In genomic region chr18:55328301-55328700, GRCh38 we compare ENCODE assay signal across 11 cellular contexts.
DNase-seq lines count a peak whose midpoint lies in the region; ATAC-seq and TF ChIP-seq lines count a peak whose summit lies in the region.
"Had no signal": no experiment of that assay in that cellular context is flagged by ENCODE, and none has a peak within 500 bp of the region (broad histone marks: within the 10 kb centered on the region; RNA-seq: fewer than 3 reads in every experiment).

No MANE protein-coding gene starts in this region.

- peaks cover 12 to 15% of the 10 kb centered on the region in 2 experiments for H3K4me1 Mint-ChIP-seq in H9

- no peaks in the 10 kb centered on the region; a peak in 1 of 7 replicates for H3K36me3 Mint-ChIP-seq in H9 (ENCODE audit: insufficient read depth in 1 of 3, low read depth in 3 of 3)

- H3K36me3 ChIP-seq in adipocyte (ENCODE audit: control insufficient read depth, insufficient read depth, low read length, severe bottlenecking) (no peaks in the 10 kb centered on the region), right atrium auricular region (no peaks in the 10 kb centered on the region), thoracic aorta (no peaks in the 10 kb centered on the region)

- H2BK15ac ChIP-seq in H9 (ENCODE audit: low read depth, low read length) = no peak overlapping the region

- no peak overlapping the region for H3K4ac ChIP-seq in H9 (ENCODE audit: low read depth, low read length)

- H3K9ac ChIP-seq in adipocyte (ENCODE audit: low read length) (no peak overlapping the region), H9 (ENCODE audit: extremely low read depth, insufficient read length, low read length) (no peak overlapping the region)

- H3K79me1 ChIP-seq in H9 (ENCODE audit: insufficient read depth, low read depth, low read length, poor library complexity, severe bottlenecking) = no peaks in the 10 kb centered on the region

- H3K23me2 ChIP-seq in H9 (ENCODE audit: insufficient read length, low read depth, low read length, poor library complexity, severe bottlenecking) = no peaks in the 10 kb centered on the region

- no peak overlapping the region for H2AK5ac ChIP-seq in H9 (ENCODE audit: insufficient read length, low read length)

- H3K4me3 Mint-ChIP-seq in H9 = no peak overlapping the region
- H3K4me3 Mint-ChIP-seq: neural crest cell had no signal

- H2BK5ac ChIP-seq in H9 (ENCODE audit: insufficient read length, low read length) = no peak overlapping the region

- peaks cover 15% of the 10 kb centered on the region for H3K4me1 ChIP-seq in adipocyte (ENCODE audit: control insufficient read depth, insufficient read depth, low read length)
- peaks cover 0 to 41% of the 10 kb centered on the region in 2 donors for H3K4me1 ChIP-seq in right atrium auricular region
- H3K4me1 ChIP-seq in thoracic aorta (ENCODE audit: control insufficient read depth in 1 of 2, low read depth in 2 of 2) = peaks cover 1 to 48% of the 10 kb centered on the region in 2 donors
- H3K4me1 ChIP-seq in H9 (ENCODE audit: insufficient read depth, low read length) = no peaks in the 10 kb centered on the region

- no peak overlapping the region for H3K18ac ChIP-seq in H9 (ENCODE audit: insufficient read length, low read depth, low read length)

- no peak overlapping the region for H2BK20ac ChIP-seq in H9 (ENCODE audit: low read depth, low read length, poor library complexity, severe bottlenecking)

- H3T11ph ChIP-seq in H9 (ENCODE audit: low read length) = no peak overlapping the region

- H3K27ac Mint-ChIP-seq in H9 = no peak overlapping the region

- H3K9me3 Mint-ChIP-seq in H9 = no peaks in the 10 kb centered on the region
- H3K9me3 Mint-ChIP-seq: neural crest cell had no signal

- no peak overlapping the region for H2BK12ac ChIP-seq in H9 (ENCODE audit: insufficient read length, low read depth, low read length)

- ATAC-seq in GM21619 (IDR thresholded peaks at IDR 0.05; ENCODE audit: unreplicated experiment) (peak; percentile 46), thoracic aorta (ENCODE audit: insufficient number of reproducible peaks, low FRiP score, low read depth) (peak; percentile 74)
- ATAC-seq: Panc1 had no signal

- H3K27me3 ChIP-seq in adipocyte (replicated peaks; ENCODE audit: control insufficient read depth, insufficient read depth, low read length) (no peaks in the 10 kb centered on the region), right atrium auricular region (no peaks in the 10 kb centered on the region), thoracic aorta (replicated peaks; ENCODE audit: insufficient read depth) (no peaks in the 10 kb centered on the region), H9 (ENCODE audit: insufficient read depth, low read length) (no peaks in the 10 kb centered on the region)

- H4K20me1 ChIP-seq in H9 (ENCODE audit: control insufficient read depth, insufficient read depth, insufficient read length) = no peaks in the 10 kb centered on the region

- DNase-seq in adipocyte (ENCODE audit: low read depth) (peak; percentile 39), right atrium auricular region (ENCODE audit: low spot score) (no peak), thoracic aorta (ENCODE audit: low spot score) (no peak), H9 (no peak), NCI-H82 treated with DMSO at 0.1 percent for 48 hours (lab: John Stamatoyannopoulos, UW; ENCODE audit: unreplicated experiment) (no peak)
- no peak for DNase-seq in activated T-cell treated with anti-CD3 and anti-CD28 coated beads, Interleukin-2, amount 50 U/mL, for 1 hour
- DNase-seq: activated CD8-positive, alpha-beta memory T cell treated with anti-CD3 and anti-CD28 coated beads, Interleukin-2, amount 50 U/mL, for 4 hours had no signal

- no peaks in the 10 kb centered on the region for H3K27me3 Mint-ChIP-seq in H9 (ENCODE audit: low read depth)

- H3K4me2 ChIP-seq in H9 (ENCODE audit: insufficient read depth, insufficient read length, low read length) = no peak overlapping the region

- H3K23ac ChIP-seq in H9 (ENCODE audit: insufficient read length, low read depth, low read length) = no peak overlapping the region

- H2AFZ ChIP-seq in H9 (ENCODE audit: low read length) = no peak overlapping the region

- H3K4me3 ChIP-seq in adipocyte (ENCODE audit: low read length) (no peak overlapping the region), right atrium auricular region (no peak overlapping the region), thoracic aorta (no peak overlapping the region)

- no CpG with 5 or more reads among the region's 4 CpGs for WGBS in H9 (ENCODE audit: extremely low coverage, insufficient read length, low lambda C conversion rate)

- H4K5ac ChIP-seq in H9 (ENCODE audit: insufficient read length, low read depth, low read length) = no peak overlapping the region

- no peak overlapping the region for H4K8ac ChIP-seq in H9 (replicated peaks; ENCODE audit: insufficient read length, low read depth, low read length)

- no peak overlapping the region for H4K91ac ChIP-seq in H9 (ENCODE audit: insufficient read length, low read depth, low read length)

- no peak for TF ChIP-seq CTCF in right atrium auricular region (IDR thresholded peaks at IDR 0.05)
- TF ChIP-seq CTCF in thoracic aorta (IDR thresholded peaks at IDR 0.05) = no peak
- no peak for TF ChIP-seq CTCF in H9 (conservative IDR thresholded peaks at IDR 0.05)

- peak overlapping the region; percentile 70 to 71 for H3K27ac ChIP-seq in right atrium auricular region
- peak overlapping the region; percentile 23 to 44 for H3K27ac ChIP-seq in thoracic aorta
- no peak overlapping the region for H3K27ac ChIP-seq in H9 (ENCODE audit: insufficient read length, low read depth, low read length)
- H3K27ac ChIP-seq: epithelial cell of prostate had no signal

- no peak overlapping the region for H2BK120ac ChIP-seq in H9 (ENCODE audit: low read depth, low read length, poor library complexity, severe bottlenecking)

- no peaks in the 10 kb centered on the region for H3K79me2 ChIP-seq in H9 (ENCODE audit: insufficient read depth, low read length)

- no peak overlapping the region for H3K14ac ChIP-seq in H9 (ENCODE audit: insufficient read depth, low read length)

- no peaks in the 10 kb centered on the region for H3K9me3 ChIP-seq in adipocyte (ENCODE audit: control insufficient read depth, low read length)
- no peaks in the 10 kb centered on the region for H3K9me3 ChIP-seq in right atrium auricular region
- no peaks in the 10 kb centered on the region for H3K9me3 ChIP-seq in thoracic aorta
- no peaks in the 10 kb centered on the region for H3K9me3 ChIP-seq in H9 (ENCODE audit: control insufficient read depth, low read depth, low read length)

- no peak overlapping the region for H3K56ac ChIP-seq in H9 (ENCODE audit: insufficient read length, low read depth, low read length)
